ENCODE assay signal across 26 cellular contexts in the genomic region with DNA sequence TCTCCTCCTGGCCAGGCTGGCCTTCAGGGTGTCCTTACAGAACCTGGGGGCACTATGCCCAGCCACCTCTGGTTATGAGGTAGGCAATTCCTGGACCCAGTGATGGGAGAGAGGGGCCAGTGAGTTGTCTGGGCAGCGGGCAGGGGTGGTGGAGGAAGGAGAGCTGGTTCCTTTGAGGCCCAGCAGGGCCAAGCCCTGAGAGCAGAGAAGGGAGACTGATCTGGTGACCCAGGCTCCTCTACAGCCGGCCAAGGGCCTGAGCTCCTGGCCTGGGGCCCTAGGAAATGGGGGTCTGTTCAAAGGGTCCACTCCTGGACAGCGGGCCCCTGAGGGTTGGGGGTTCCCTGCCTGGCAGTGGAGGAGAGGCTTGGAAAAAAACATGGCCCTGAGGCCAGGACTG. TPM values are rescaled to one million over a fixed set of nuclear protein-coding genes. Genes with fewer than 3 reads are reported as not detected.
"Had no signal": no experiment of that assay in that cellular context is flagged by ENCODE, and none has a peak within 500 bp of the region (broad histone marks: within the 10 kb centered on the region; RNA-seq: fewer than 3 reads in every experiment).

No MANE protein-coding gene starts in this region.

- H3K4me1 ChIP-seq: ascending aorta, neural progenitor cell, right atrium auricular region, transverse colon, uterus had no signal

- H3K36me3 Mint-ChIP-seq: activated naive CD4-positive, alpha-beta T cell treated with anti-CD3 and anti-CD28 coated beads, Interleukin-2, amount 50 U/mL, for 24 hours; mesothelial cell of epicardium; naive thymus-derived CD8-positive, alpha-beta T cell; neural progenitor cell had no signal

- H3K27ac ChIP-seq: ascending aorta, neural progenitor cell, psoas muscle, right atrium auricular region, transverse colon, uterus, VCaP had no signal

- H2AFZ ChIP-seq: neural progenitor cell had no signal

- ATAC-seq: activated CD8-positive, alpha-beta T cell treated with anti-CD3 and anti-CD28 coated beads, Interleukin-2, amount 10 ng/mL, durations not matched to agents 7 days and 5 days; naive thymus-derived CD8-positive, alpha-beta T cell had no signal

- H3K4me3 ChIP-seq: ascending aorta, lung, neural progenitor cell, psoas muscle, right atrium auricular region, transverse colon, uterus had no signal

- H3K9me3 ChIP-seq: ascending aorta, psoas muscle, right atrium auricular region, transverse colon, uterus had no signal

- H3K27ac Mint-ChIP-seq: activated CD8-positive, alpha-beta T cell treated with anti-CD3 and anti-CD28 coated beads, Interleukin-2, amount 10 ng/mL, durations not matched to agents 7 days and 5 days; activated naive CD4-positive, alpha-beta T cell treated with anti-CD3 and anti-CD28 coated beads, Interleukin-2, amount 50 U/mL, for 24 hours; mesothelial cell of epicardium; naive thymus-derived CD8-positive, alpha-beta T cell had no signal

- H3K4me2 ChIP-seq: neural progenitor cell had no signal

- DNase-seq: activated CD4-positive, alpha-beta T cell treated with anti-CD3 and anti-CD28 coated beads for 1 hour; activated CD4-positive, alpha-beta T cell treated with anti-CD3 and anti-CD28 coated beads, Interleukin-2, amount 50 U/mL, for 1 hour; activated CD8-positive, alpha-beta T cell treated with anti-CD3 and anti-CD28 coated beads, Interleukin-2, amount 10 ng/mL, durations not matched to agents 7 days and 5 days; activated gamma-delta T cell treated with Interleukin-2 at 50 U/mL for 16 hours; cerebellar nuclear complex; cortex of kidney; kidney; naive thymus-derived CD8-positive, alpha-beta T cell; psoas muscle; stimulated activated CD4-positive, alpha-beta T cell treated with anti-CD3 and anti-CD28 coated beads, Interleukin-4, amount 100 ng/mL, for 4 hours; stimulated activated naive CD8-positive, alpha-beta T cell treated with anti-CD3 and anti-CD28 coated beads, Interleukin-15, Interleukin-2, amounts not matched to agents 100 U/mL and 50 U/mL, for 24 hours; transverse colon; uterus had no signal

- H3K36me3 ChIP-seq: ascending aorta, neural progenitor cell, right atrium auricular region, transverse colon, uterus had no signal

- H3K27me3 ChIP-seq: ascending aorta, neural progenitor cell, right atrium auricular region, transverse colon, uterus had no signal

- H3K4me3 Mint-ChIP-seq: activated CD8-positive, alpha-beta T cell treated with anti-CD3 and anti-CD28 coated beads, Interleukin-2, amount 10 ng/mL, durations not matched to agents 7 days and 5 days; activated naive CD4-positive, alpha-beta T cell treated with anti-CD3 and anti-CD28 coated beads, Interleukin-2, amount 50 U/mL, for 24 hours; mesothelial cell of epicardium; naive thymus-derived CD8-positive, alpha-beta T cell; neural progenitor cell had no signal

- H3K4me1 Mint-ChIP-seq: activated naive CD4-positive, alpha-beta T cell treated with anti-CD3 and anti-CD28 coated beads, Interleukin-2, amount 50 U/mL, for 24 hours; mesothelial cell of epicardium had no signal

- H3K9me3 Mint-ChIP-seq: activated naive CD4-positive, alpha-beta T cell treated with anti-CD3 and anti-CD28 coated beads, Interleukin-2, amount 50 U/mL, for 24 hours; mesothelial cell of epicardium; naive thymus-derived CD8-positive, alpha-beta T cell; neural progenitor cell had no signal

- H3K9ac ChIP-seq: neural progenitor cell had no signal

RNA-seq across cellular contexts. Expression of a gene that starts 7.9 kb away (rescaled TPM):
- total RNA-seq: activated CD8-positive, alpha-beta T cell treated with anti-CD3 and anti-CD28 coated beads, Interleukin-2, amount 10 ng/mL, durations not matched to agents 7 days and 5 days; ascending aorta; bronchial epithelial cell; epithelial cell of proximal tubule; fibroblast of villous mesenchyme; glomerular endothelial cell; naive thymus-derived CD8-positive, alpha-beta T cell; T-helper 2 cell treated with Interferon-gamma antibody and Interleukin-4, amounts not matched to agents 100 ng/mL and 5 ng/mL, for 36 hours; transverse colon had no signal
- polyA plus RNA-seq: naive thymus-derived CD8-positive, alpha-beta T cell had no signal

RNA-seq across cellular contexts. Expression of a gene that starts 21.6 kb away (rescaled TPM):
- total RNA-seq: activated CD8-positive, alpha-beta T cell treated with anti-CD3 and anti-CD28 coated beads, Interleukin-2, amount 10 ng/mL, durations not matched to agents 7 days and 5 days; bronchial epithelial cell; epithelial cell of proximal tubule; fibroblast of villous mesenchyme; glomerular endothelial cell; kidney; lung; naive thymus-derived CD8-positive, alpha-beta T cell; osteocyte; psoas muscle; right atrium auricular region; T-helper 2 cell treated with Interferon-gamma antibody and Interleukin-4, amounts not matched to agents 100 ng/mL and 5 ng/mL, for 36 hours; transverse colon; uterus had no signal
- polyA plus RNA-seq: naive thymus-derived CD8-positive, alpha-beta T cell; psoas muscle had no signal

RNA-seq across cellular contexts. Expression of a gene that starts 57.8 kb away (rescaled TPM):
- total RNA-seq: activated CD8-positive, alpha-beta T cell treated with anti-CD3 and anti-CD28 coated beads, Interleukin-2, amount 10 ng/mL, durations not matched to agents 7 days and 5 days; naive thymus-derived CD8-positive, alpha-beta T cell had no signal
- polyA plus RNA-seq: naive thymus-derived CD8-positive, alpha-beta T cell had no signal
